8 cellular contexts compared by ENCODE assay signal in genomic region chr12:64610660-64611429, GRCh38. TPM values are rescaled to one million over a fixed set of nuclear protein-coding genes. Genes with fewer than 3 reads are reported as not detected.
DNase-seq lines count a peak whose midpoint lies in the region; ATAC-seq and TF ChIP-seq lines count a peak whose summit lies in the region.

No MANE protein-coding gene starts in this region.

- H3K27me3 ChIP-seq in NT2/D1 (ENCODE audit: insufficient read depth, insufficient read length) (no peaks in the 10 kb centered on the region), fibroblast of lung (ENCODE audit: control insufficient read depth, insufficient read depth, low read length) (no peaks in the 10 kb centered on the region), thoracic aorta (replicated peaks; ENCODE audit: insufficient read depth) (no peaks in the 10 kb centered on the region)

- no peaks in the 10 kb centered on the region for H3K9me3 ChIP-seq in NT2/D1 (ENCODE audit: insufficient read depth, low read length)
- no peaks in the 10 kb centered on the region for H3K9me3 ChIP-seq in fibroblast of lung (ENCODE audit: control insufficient read depth, insufficient read depth, low read depth, low read length)
- H3K9me3 ChIP-seq in thoracic aorta: no peaks in the 10 kb centered on the region

- TF ChIP-seq CTCF in fibroblast of lung (conservative IDR thresholded peaks at IDR 0.05 in 1 of 2, IDR thresholded peaks at IDR 0.05 in 1 of 2; ENCODE audit: low read depth in 1 of 2, low read length in 2 of 2) (no peak), neural crest cell (conservative IDR thresholded peaks at IDR 0.05) (no peak), thoracic aorta (IDR thresholded peaks at IDR 0.05) (no peak)

- H3K27ac ChIP-seq in fibroblast of lung (ENCODE audit: insufficient read depth, low read length) (peak overlapping the region; percentile 84), thoracic aorta (peak overlapping the region; percentile 80 to 95)

- peak overlapping the region; percentile 84 for H3K4me3 ChIP-seq in NT2/D1 (ENCODE audit: insufficient read length, low read depth)
- peak overlapping the region; percentile 78 to 95 (median 94) for H3K4me3 ChIP-seq in fibroblast of lung (replicated peaks in 1 of 4; ENCODE audit: control extremely low read depth in 1 of 4, insufficient read depth in 1 of 4, low read depth in 3 of 4, low read length in 4 of 4)
- peak overlapping the region; percentile 74 for H3K4me3 ChIP-seq in thoracic aorta

- H3K27ac Mint-ChIP-seq in neural crest cell (ENCODE audit: unreplicated experiment): peak overlapping the region; percentile 44

- peak overlapping the region; percentile 91 for H3K4me3 Mint-ChIP-seq in neural crest cell

- ATAC-seq in GM18907 (IDR thresholded peaks at IDR 0.05; ENCODE audit: unreplicated experiment) (peak; percentile 59), HG03135 (IDR thresholded peaks at IDR 0.05; ENCODE audit: unreplicated experiment) (peak; percentile 59), thoracic aorta (ENCODE audit: insufficient number of reproducible peaks, low FRiP score, low read depth) (peak; percentile 4)

- peaks cover 51% of the 10 kb centered on the region for H3K79me2 ChIP-seq in fibroblast of lung (ENCODE audit: control insufficient read depth, insufficient read depth, low read length)

- H3K4me1 Mint-ChIP-seq in neural crest cell: peaks cover 43% of the 10 kb centered on the region

- H3K9me3 Mint-ChIP-seq in neural crest cell: no peaks in the 10 kb centered on the region

- peak overlapping the region; percentile 14 for H2AFZ ChIP-seq in fibroblast of lung (ENCODE audit: low read length)

- H3K27me3 Mint-ChIP-seq in neural crest cell (ENCODE audit: low read depth): no peaks in the 10 kb centered on the region

- H3K4me2 ChIP-seq in fibroblast of lung (ENCODE audit: extremely low read depth, insufficient read depth, low read length): peak overlapping the region; percentile 84

- H3K36me3 ChIP-seq in NT2/D1 (ENCODE audit: insufficient read depth, insufficient read length, low read length) (peaks cover 9% of the 10 kb centered on the region), fibroblast of lung (ENCODE audit: control insufficient read depth, insufficient read depth, low read length) (no peaks in the 10 kb centered on the region), thoracic aorta (peaks cover 4% of the 10 kb centered on the region)

- H4K20me1 ChIP-seq in fibroblast of lung (ENCODE audit: control insufficient read depth, extremely low read depth, insufficient read depth, low read length): no peaks in the 10 kb centered on the region

- H3K4me1 ChIP-seq in NT2/D1 (ENCODE audit: insufficient read depth, insufficient read length) (no peaks in the 10 kb centered on the region), fibroblast of lung (ENCODE audit: control insufficient read depth, extremely low read depth, insufficient read depth, low read length) (peaks cover 2% of the 10 kb centered on the region), thoracic aorta (ENCODE audit: control insufficient read depth in 1 of 2, low read depth in 2 of 2) (peaks cover 14 to 35% of the 10 kb centered on the region in 2 donors)

- peaks cover 5% of the 10 kb centered on the region for H3K36me3 Mint-ChIP-seq in neural crest cell (ENCODE audit: low read depth)

- peak overlapping the region; percentile 91 for H3K9ac ChIP-seq in NT2/D1 (ENCODE audit: insufficient read length, low read depth)
- H3K9ac ChIP-seq in fibroblast of lung (ENCODE audit: insufficient read depth, low read length): peak overlapping the region; percentile 70

- DNase-seq in AML-193 (lab: John Stamatoyannopoulos, UW) (peak; percentile 38 to 51), NT2/D1 (ENCODE audit: low read depth, low spot score) (no peak), fibroblast of lung (ENCODE audit: low read depth in 2 of 2) (peak; percentile 53 to 57), neural crest cell (ENCODE audit: low read depth, low spot score) (peak; percentile 47), thoracic aorta (ENCODE audit: low spot score) (no peak)
- DNase-seq in activated T-cell treated with anti-CD3 and anti-CD28 coated beads, Interleukin-2, amount 50 U/mL, for 1 hour: peak; percentile 71

RNA-seq across cellular contexts. Expression of gene RASSF3, which starts 0.6 kb away (rescaled TPM):
- total RNA-seq in fibroblast of lung (37.7 and 40.3 TPM in 2 replicates), neural crest cell (18.1 and 19.0 TPM in 2 replicates), thoracic aorta (100 to 1,000 TPM; 126 to 149 TPM)
- 36.3 and 45.9 TPM in 2 replicates for polyA plus RNA-seq in fibroblast of lung
- 24.9 and 34.8 TPM in 2 replicates for polyA plus RNA-seq in fibroblast of lung (2012)
- polyA minus RNA-seq in fibroblast of lung (ENCODE audit: low replicate concordance): 51.8 and 95.3 TPM in 2 replicates

Comparison
In these comparisons a context has a peak if more than half of its experiments do, and no peak if none do; other contexts are left out.
1. DNase-seq: peak in AML-193 (2 of 2), activated T-cell treated with anti-CD3 and anti-CD28 coated beads, Interleukin-2, amount 50 U/mL, for 1 hour (single experiment), fibroblast of lung (2 of 2) and neural crest cell (single experiment); none in NT2/D1 (single experiment) and thoracic aorta (single experiment).
2. ATAC-seq: peak in every context shown above with its lines; median percentile 59 in GM18907; 59 in HG03135; 4 in thoracic aorta.
3. Peak in every context shown above with its lines, with median percentiles within 50 percentile points of each other: H3K4me3 ChIP-seq.